In the genomic region with DNA sequence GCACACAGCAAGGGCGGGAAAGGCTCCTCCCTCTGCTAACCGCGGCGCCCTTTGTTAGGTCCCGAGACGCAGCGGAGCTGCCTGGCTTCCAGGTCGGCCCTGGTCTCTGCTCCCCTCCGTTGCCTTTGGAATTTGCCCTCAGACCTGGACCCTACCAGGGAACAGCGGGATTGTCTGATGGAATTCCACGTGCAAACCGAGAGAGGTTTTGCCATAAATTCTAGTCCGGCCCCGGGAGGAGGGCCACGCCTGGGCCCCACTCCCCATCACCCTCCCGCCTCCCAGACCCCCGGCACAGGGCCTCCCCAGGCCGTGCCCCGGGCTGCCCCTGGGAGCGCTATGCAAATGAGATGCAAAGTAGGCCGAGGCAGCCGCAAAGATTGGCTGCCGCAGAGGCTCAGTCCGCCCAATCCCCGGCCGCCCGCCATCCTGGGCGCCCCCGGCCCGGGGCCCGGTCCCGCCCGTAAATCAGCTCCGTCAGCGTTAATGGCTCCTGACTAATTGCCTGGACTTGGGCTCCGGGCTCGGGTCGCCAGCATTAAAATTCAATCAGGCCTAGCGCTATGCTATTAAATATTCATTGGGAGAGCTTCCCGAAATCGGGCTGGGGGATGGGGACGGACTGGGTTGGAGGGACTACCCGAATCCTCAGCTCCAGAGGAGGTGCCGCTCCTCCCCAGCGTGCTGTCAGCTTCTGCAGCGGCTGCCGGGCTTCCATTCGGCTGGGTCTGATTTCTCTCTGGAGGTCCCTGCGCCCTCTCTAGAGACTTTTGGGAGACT, we compare ENCODE assay signal across 9 cellular contexts. TPM values are rescaled to one million over a fixed set of nuclear protein-coding genes. Genes with fewer than 3 reads are reported as not detected.
DNase-seq lines count a peak whose midpoint lies in the region; ATAC-seq and TF ChIP-seq lines count a peak whose summit lies in the region.
"Had no signal": no experiment of that assay in that cellular context is flagged by ENCODE, and none has a peak within 500 bp of the region (broad histone marks: within the 10 kb centered on the region; RNA-seq: fewer than 3 reads in every experiment).

No MANE protein-coding gene starts in this region.

- H3K9ac ChIP-seq in iPS-20b (ENCODE audit: low read depth, low read length), result peak overlapping the region; percentile 74; the same call in 1 of the 2 replicates

- no peak for TF ChIP-seq CTCF in spleen (IDR thresholded peaks at IDR 0.05 in 8 of 11, conservative IDR thresholded peaks at IDR 0.05 in 3 of 11)

- H3K4me1 Mint-ChIP-seq in activated naive CD8-positive, alpha-beta T cell (ENCODE audit: low read depth), result peaks cover 12% of the 10 kb centered on the region

- no peaks in the 10 kb centered on the region for H3K36me3 Mint-ChIP-seq in activated naive CD8-positive, alpha-beta T cell

- H3K27ac ChIP-seq in iPS-20b (ENCODE audit: low read length), result peak overlapping the region; percentile 69
- no peak overlapping the region for H3K27ac ChIP-seq in spleen

- ATAC-seq in GM21717 (IDR thresholded peaks at IDR 0.05; ENCODE audit: unreplicated experiment) (no peak), GM21390 (IDR thresholded peaks at IDR 0.05; ENCODE audit: unreplicated experiment) (no peak), GM19324 (IDR thresholded peaks at IDR 0.05; ENCODE audit: low FRiP score, unreplicated experiment) (no peak)

- intact Hi-C loops in spleen (cut with DNase I; ENCODE audit: low total_unique reads), result no loop called here

- peaks cover 49% of the 10 kb centered on the region for H3K27me3 ChIP-seq in iPS-20b (ENCODE audit: insufficient read depth, low read length)
- peaks cover 0 to 61% (median 22%) of the 10 kb centered on the region in 7 donors for H3K27me3 ChIP-seq in spleen (replicated peaks in 1 of 7)

- H3K4me3 ChIP-seq in iPS-20b (ENCODE audit: low read length), result peak overlapping the region; percentile 70
- H3K4me3 ChIP-seq in spleen, result peak overlapping the region; percentile 5 to 61 (median 18)

- no peaks in the 10 kb centered on the region for H3K36me3 ChIP-seq in iPS-20b (ENCODE audit: insufficient read depth, low read depth, low read length)
- no peaks in the 10 kb centered on the region for H3K36me3 ChIP-seq in spleen

- TF ChIP-seq POLR2A in spleen (IDR thresholded peaks at IDR 0.05), result no peak

- peak in 2 of 3 experiments; percentile 72 to 84 for DNase-seq in NCI-H1417 (lab: John Stamatoyannopoulos, UW)
- no peak for DNase-seq in NCI-H1417 treated with DMSO at 0.1 percent for 48 hours (lab: John Stamatoyannopoulos, UW)
- DNase-seq in spleen, result peak; percentile 69

- WGBS in spleen, 5 donors, result 9 to 14% (median 12%) methylated on average over 36 to 49 of the region's 49 CpGs

- peaks cover 31% of the 10 kb centered on the region for H3K4me1 ChIP-seq in iPS-20b (ENCODE audit: insufficient read depth, low read length)
- peaks cover 12 to 32% (median 24%) of the 10 kb centered on the region in 6 donors for H3K4me1 ChIP-seq in spleen

- H3K27me3 Mint-ChIP-seq in activated naive CD8-positive, alpha-beta T cell, result peaks cover 25% of the 10 kb centered on the region

- H3K9me3 ChIP-seq in iPS-20b (ENCODE audit: insufficient read depth, low read depth, low read length) (no peaks in the 10 kb centered on the region), spleen (no peaks in the 10 kb centered on the region)

- H3K9me3 Mint-ChIP-seq in activated naive CD8-positive, alpha-beta T cell (ENCODE audit: low read depth), result no peaks in the 10 kb centered on the region

- peak overlapping the region; percentile 59 for H3K4me3 Mint-ChIP-seq in activated naive CD8-positive, alpha-beta T cell

- no peak overlapping the region for H3K27ac Mint-ChIP-seq in activated naive CD8-positive, alpha-beta T cell

RNA-seq across cellular contexts. Expression of a gene that starts 15.6 kb away (rescaled TPM):
- total RNA-seq in spleen, result 1 to 10 TPM in 6 of 7 donors, under 1 TPM in 1; 0.83 to 3.0 (median 1.6) TPM
- polyA plus RNA-seq in spleen, result under 1 TPM; 0.20 to 0.51 (median 0.20) TPM

RNA-seq across cellular contexts. Expression of a gene that starts 23.8 kb away (rescaled TPM):
- total RNA-seq in spleen, result not detected
- polyA plus RNA-seq in spleen, result not detected
- total RNA-seq: myocyte had no signal

RNA-seq across cellular contexts. Expression of a gene that starts 43.2 kb away (rescaled TPM):
- 100 to 1,000 TPM in 2 of 7 donors, 10 to 100 TPM in 5; 58.6 to 109 (median 92.3) TPM for total RNA-seq in spleen
- 10 to 100 TPM; 12.5 to 21.0 (median 13.5) TPM for polyA plus RNA-seq in spleen
